ENCODE assay signal across 1 cellular context in the genomic region with DNA sequence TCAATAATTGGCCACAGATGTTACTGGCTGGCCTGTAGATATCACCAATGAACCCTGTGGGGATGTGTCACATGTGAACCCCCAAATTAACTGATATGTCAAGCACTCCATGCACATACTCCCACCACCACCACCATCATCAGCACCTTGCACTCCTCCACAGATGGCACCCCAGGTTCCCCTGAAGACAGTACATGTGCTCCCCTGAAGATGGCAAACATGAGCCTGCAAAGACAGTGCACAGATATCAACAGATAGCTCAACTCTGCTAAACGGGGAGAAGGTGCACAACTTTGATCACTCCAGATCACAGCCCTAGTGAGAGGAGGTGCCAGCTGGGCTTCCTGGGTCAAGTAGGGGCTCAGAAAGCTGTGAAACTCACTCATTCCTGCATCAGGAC.
TF ChIP-seq lines count a peak whose summit lies in the region.

No MANE protein-coding gene starts in this region.

TF ChIP-seq in WTC11, 78 proteins besides CTCF, POLR2A, EP300 and RAD21 (continued from another document):
- TF ChIP-seq, protein P1, sequence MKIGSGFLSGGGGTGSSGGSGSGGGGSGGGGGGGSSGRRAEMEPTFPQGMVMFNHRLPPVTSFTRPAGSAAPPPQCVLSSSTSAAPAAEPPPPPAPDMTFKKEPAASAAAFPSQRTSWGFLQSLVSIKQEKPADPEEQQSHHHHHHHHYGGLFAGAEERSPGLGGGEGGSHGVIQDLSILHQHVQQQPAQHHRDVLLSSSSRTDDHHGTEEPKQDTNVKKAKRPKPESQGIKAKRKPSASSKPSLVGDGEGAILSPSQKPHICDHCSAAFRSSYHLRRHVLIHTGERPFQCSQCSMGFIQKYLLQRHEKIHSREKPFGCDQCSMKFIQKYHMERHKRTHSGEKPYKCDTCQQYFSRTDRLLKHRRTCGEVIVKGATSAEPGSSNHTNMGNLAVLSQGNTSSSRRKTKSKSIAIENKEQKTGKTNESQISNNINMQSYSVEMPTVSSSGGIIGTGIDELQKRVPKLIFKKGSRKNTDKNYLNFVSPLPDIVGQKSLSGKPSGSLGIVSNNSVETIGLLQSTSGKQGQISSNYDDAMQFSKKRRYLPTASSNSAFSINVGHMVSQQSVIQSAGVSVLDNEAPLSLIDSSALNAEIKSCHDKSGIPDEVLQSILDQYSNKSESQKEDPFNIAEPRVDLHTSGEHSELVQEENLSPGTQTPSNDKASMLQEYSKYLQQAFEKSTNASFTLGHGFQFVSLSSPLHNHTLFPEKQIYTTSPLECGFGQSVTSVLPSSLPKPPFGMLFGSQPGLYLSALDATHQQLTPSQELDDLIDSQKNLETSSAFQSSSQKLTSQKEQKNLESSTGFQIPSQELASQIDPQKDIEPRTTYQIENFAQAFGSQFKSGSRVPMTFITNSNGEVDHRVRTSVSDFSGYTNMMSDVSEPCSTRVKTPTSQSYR (CRISPR knock-in tag; IDR thresholded peaks at IDR 0.05), result no peak
- TF ChIP-seq ZNF396 (CRISPR knock-in tag; IDR thresholded peaks at IDR 0.05; ENCODE audit: borderline replicate concordance) (no peak), FOXP4 (CRISPR knock-in tag; IDR thresholded peaks at IDR 0.05) (no peak)
